ENCODE assay signal across 8 cellular contexts in genomic region chrX:107205770-107206696, GRCh38. TPM values are rescaled to one million over a fixed set of nuclear protein-coding genes. Genes with fewer than 3 reads are reported as not detected.
A peak's percentile ranks its signal among the peaks of the same experiment; 100 is the strongest.
DNase-seq lines count a peak whose midpoint lies in the region; ATAC-seq and TF ChIP-seq lines count a peak whose summit lies in the region.

DNAAF6 (plus strand) TSS chrX:107206611; CDS start chrX:107212876, 6,265 bp downstream.
NUP62CL (minus strand) TSS chrX:107206433; CDS start chrX:107175146, 31,287 bp downstream.

- TF ChIP-seq POLR2A in suprapubic skin (IDR thresholded peaks at IDR 0.05): no peak

- H2AFZ ChIP-seq in neuron (ENCODE audit: low read depth, low read length): peak within 1 kb of the TSS; percentile 38

- H3K9me3 ChIP-seq in BLaER1: no peaks in the 10 kb centered on the region
- H3K9me3 ChIP-seq in neuron (ENCODE audit: low read length): no peaks in the 10 kb centered on the region
- H3K9me3 ChIP-seq in suprapubic skin: no peaks in the 10 kb centered on the region

- H3K27me3 ChIP-seq in BLaER1 (peaks cover 53% of the 10 kb centered on the region), neuron (ENCODE audit: insufficient read depth, low read length) (no peaks in the 10 kb centered on the region), suprapubic skin (no peaks in the 10 kb centered on the region)

- H3K4me1 ChIP-seq in BLaER1 (0 out of 2 replicates have a peak, but pooled peaks cover 7% of the 10 kb centered on the region), neuron (ENCODE audit: insufficient read depth, low read length) (no peaks in the 10 kb centered on the region), suprapubic skin (no peaks in the 10 kb centered on the region)

- no peak for TF ChIP-seq CTCF in suprapubic skin (IDR thresholded peaks at IDR 0.05)

- H3K4me2 ChIP-seq in BLaER1: peak within 1 kb of the TSS; percentile 81

- peak; percentile 95 for ATAC-seq in GM19463 (IDR thresholded peaks at IDR 0.05; ENCODE audit: unreplicated experiment)
- peak; percentile 95 for ATAC-seq in HG03575 (IDR thresholded peaks at IDR 0.05; ENCODE audit: extremely low read depth, insufficient number of reproducible peaks, low FRiP score, unreplicated experiment)

- DNase-seq in NOMO-1 treated with dmso at 0.1 percent for 144 hours (lab: John Stamatoyannopoulos, UW; ENCODE audit: unreplicated experiment): peak; percentile 42
- peak; percentile 17 to 39 for DNase-seq in activated T-helper 1 cell treated with anti-CD3 and anti-CD28 coated beads, Interleukin-2, amount 50 U/mL, for 16 hours (ENCODE audit: low read depth in 1 of 2, low spot score in 1 of 2)
- peak; percentile 4 for DNase-seq in fibroblast of the conjunctiva (ENCODE audit: low read depth)
- peak; percentile 63 to 77 for DNase-seq in suprapubic skin (ENCODE audit: low spot score in 2 of 2)

- H3K4me3 ChIP-seq in BLaER1 (peak within 1 kb of the TSS; percentile 70), neuron (ENCODE audit: low read length) (peak within 1 kb of the TSS; percentile 48), suprapubic skin (peak within 1 kb of the TSS; percentile 50)

- 40% methylated on average over 59 of the region's 66 CpGs for WGBS in suprapubic skin

- no peaks in the 10 kb centered on the region; the same call in 1 of the 2 replicates for H4K20me1 ChIP-seq in BLaER1

- H3K36me3 ChIP-seq in BLaER1 (no peaks in the 10 kb centered on the region), neuron (ENCODE audit: insufficient read depth, low read length) (no peaks in the 10 kb centered on the region), suprapubic skin (no peaks in the 10 kb centered on the region)

- no peak for TF ChIP-seq EP300 in suprapubic skin (IDR thresholded peaks at IDR 0.05)

- H3K27ac ChIP-seq in BLaER1 (no peak within 1 kb of the TSS), suprapubic skin (no peak within 1 kb of the TSS)

- peak within 1 kb of the TSS; percentile 57; the same call in 1 of the 2 replicates for H3K9ac ChIP-seq in BLaER1

RNA-seq across cellular contexts. Expression of gene DNAAF6, which starts in this region (rescaled TPM):
- total RNA-seq in suprapubic skin: not detected

RNA-seq across cellular contexts. Expression of gene NUP62CL, which starts in this region (rescaled TPM):
- total RNA-seq in suprapubic skin: 1 to 10 TPM; 1.3 to 8.8 (median 1.4) TPM

Comparison
In these comparisons a context has a peak if more than half of its experiments do, and no peak if none do; other contexts are left out.
1. DNase-seq: peak in every context shown above with its lines; median percentile 70 in suprapubic skin; 42 in NOMO-1 treated with dmso at 0.1 percent for 144 hours; 28 in activated T-helper 1 cell treated with anti-CD3 and anti-CD28 coated beads, Interleukin-2, amount 50 U/mL, for 16 hours; 4 in fibroblast of the conjunctiva.